In genomic region chr5:37723147-37723961, GRCh38 we compare ENCODE assay signal across 9 cellular contexts.
DNase-seq lines count a peak whose midpoint lies in the region; ATAC-seq and TF ChIP-seq lines count a peak whose summit lies in the region.
"Had no signal": no experiment of that assay in that cellular context is flagged by ENCODE, and none has a peak within 500 bp of the region (broad histone marks: within the 10 kb centered on the region; RNA-seq: fewer than 3 reads in every experiment).

No MANE protein-coding gene starts in this region.

- peaks cover 59% of the 10 kb centered on the region for H3K4me1 ChIP-seq in SJSA1 (replicated peaks)

- no peaks in the 10 kb centered on the region for H3K27me3 ChIP-seq in SJSA1 (replicated peaks)
- H3K27me3 ChIP-seq: left lung had no signal

- H3K27ac ChIP-seq in 22Rv1, result no peak overlapping the region
- peak overlapping the region; percentile 89 for H3K27ac ChIP-seq in SJSA1
- H3K27ac ChIP-seq: left lung had no signal

- H3K9me3 ChIP-seq in SJSA1 (replicated peaks), result no peaks in the 10 kb centered on the region
- H3K9me3 ChIP-seq: left lung had no signal

- TF ChIP-seq CTCF in 22Rv1 (IDR thresholded peaks at IDR 0.05), result peak; percentile 75
- TF ChIP-seq CTCF in GM10248 (IDR thresholded peaks at IDR 0.05; ENCODE audit: control extremely low read depth, extremely low read depth, low read depth, missing control alignments), result peak; percentile 27
- TF ChIP-seq CTCF in GM13976 (IDR thresholded peaks at IDR 0.05; ENCODE audit: borderline replicate concordance, control extremely low read depth, extremely low read depth, insufficient read depth, missing control alignments), result no peak

- CTCF ChIA-PET in GM10248 (lab: Yijun Ruan, JAX), result interaction anchor here (0.6 to 5.3 kb wide), 16 partner anchors 9 to 468 kb away, joined by 3 to 31 read pairs (median 4); no protein-coding TSS in a partner anchor

- in situ Hi-C loops in GM13976 (cut with MboI; ENCODE audit: low sequenced_read_pairs, unreplicated experiment), result no loop called here

- ATAC-seq in HG03457 (IDR thresholded peaks at IDR 0.05; ENCODE audit: unreplicated experiment) (no peak), GM19397 (IDR thresholded peaks at IDR 0.05; ENCODE audit: unreplicated experiment) (no peak)

- H3K36me3 ChIP-seq in SJSA1, result peaks cover 11% of the 10 kb centered on the region

- no peak overlapping the region for H3K4me3 ChIP-seq in SJSA1
- H3K4me3 ChIP-seq: left lung had no signal

- DNase-seq in GM10248 (ENCODE audit: extremely low spot score), result no peak
- DNase-seq in SJSA1 (ENCODE audit: low read depth in 1 of 2, low spot score in 2 of 2), result no peak
- DNase-seq in globus pallidus (ENCODE audit: low spot score), result peak; percentile 50
- no peak for DNase-seq in GM13976 (ENCODE audit: low spot score)
- no peak for DNase-seq in stimulated activated naive CD4-positive, alpha-beta T cell (lab: John Stamatoyannopoulos, UW)
- DNase-seq: left lung had no signal

- POLR2A ChIA-PET in GM10248 (lab: Yijun Ruan, JAX), result interaction anchor here (0.5 kb wide), 1 partner anchor 353 kb away, joined by 4 read pairs; the partner anchor contains the start of gene NUP155
